ENCODE assay signal across 14 cellular contexts in the genomic region with DNA sequence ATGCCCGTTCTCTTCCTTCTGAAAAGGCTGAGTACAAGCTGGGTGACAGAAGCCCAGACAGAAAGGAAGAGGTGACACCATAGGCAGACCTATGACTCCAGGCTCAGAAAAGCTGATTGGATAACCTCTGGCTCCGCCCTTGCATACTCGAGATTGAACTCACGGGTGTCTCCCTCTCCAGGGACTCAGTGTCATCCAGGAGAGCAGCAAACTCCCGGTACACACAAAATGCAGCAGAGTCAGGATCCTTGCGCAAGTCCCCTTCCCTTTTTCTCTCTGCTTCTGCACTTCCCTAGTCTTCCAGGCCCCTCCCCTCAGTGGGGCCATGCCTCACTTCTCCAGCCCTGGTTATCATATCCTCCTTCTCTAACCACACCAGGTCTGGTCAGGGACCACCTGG. TPM values are rescaled to one million over a fixed set of nuclear protein-coding genes. Genes with fewer than 3 reads are reported as not detected.
A peak's percentile ranks its signal among the peaks of the same experiment; 100 is the strongest.
DNase-seq lines count a peak whose midpoint lies in the region; ATAC-seq, FAIRE-seq and TF ChIP-seq lines count a peak whose summit lies in the region.
"Had no signal": no experiment of that assay in that cellular context is flagged by ENCODE, and none has a peak within 500 bp of the region (broad histone marks: within the 10 kb centered on the region; RNA-seq: fewer than 3 reads in every experiment).

No MANE protein-coding gene starts in this region.

- no peak for TF ChIP-seq POLR2A in NB4 (IDR thresholded peaks at IDR 0.05; ENCODE audit: extremely low read depth, insufficient read length)

- H3K4me3 Mint-ChIP-seq in activated CD4-positive, alpha-beta T cell treated with anti-CD3 and anti-CD28 coated beads for 36 hours, result peak overlapping the region; percentile 13
- peak overlapping the region; percentile 60 for H3K4me3 Mint-ChIP-seq in activated naive CD8-positive, alpha-beta T cell treated with anti-CD3 and anti-CD28 coated beads, Interleukin-2, amount 10 ng/mL, durations not matched to agents 7 days and 5 days
- H3K4me3 Mint-ChIP-seq: activated CD4-positive, alpha-beta memory T cell treated with anti-CD3 and anti-CD28 coated beads for 36 hours; type B pancreatic cell had no signal

- CTCF ChIA-PET in activated CD4-positive, alpha-beta T cell treated with anti-CD3 and anti-CD28 coated beads for 36 hours (lab: Charles Lee), result interaction anchor here (0.9 to 9.2 kb wide), 8 partner anchors 9 to 908 kb away, joined by 3 to 120 read pairs (median 3); no protein-coding TSS in a partner anchor

- peak; percentile 49 for DNase-seq in activated CD4-positive, alpha-beta T cell treated with anti-CD3 and anti-CD28 coated beads for 36 hours
- no peak for DNase-seq in activated CD4-positive, alpha-beta T cell treated with anti-CD3 and anti-CD28 coated beads for 4 hours
- peak; percentile 84 for DNase-seq in NB4 (ENCODE audit: low read depth)
- DNase-seq in activated naive CD8-positive, alpha-beta T cell treated with anti-CD3 and anti-CD28 coated beads, Interleukin-2, amount 10 ng/mL, durations not matched to agents 7 days and 5 days, result no peak
- DNase-seq in pons (ENCODE audit: low spot score), result peak; percentile 46
- DNase-seq in G401 (ENCODE audit: low spot score), result no peak
- no peak for DNase-seq in frontal cortex (ENCODE audit: low spot score in 2 of 2)
- no peak for DNase-seq in NCI-H1105 (lab: John Stamatoyannopoulos, UW)
- DNase-seq: activated CD4-positive, alpha-beta memory T cell treated with anti-CD3 and anti-CD28 coated beads for 36 hours had no signal

- no peak overlapping the region for H3K27ac Mint-ChIP-seq in activated CD4-positive, alpha-beta T cell treated with anti-CD3 and anti-CD28 coated beads for 36 hours
- H3K27ac Mint-ChIP-seq in activated naive CD8-positive, alpha-beta T cell treated with anti-CD3 and anti-CD28 coated beads, Interleukin-2, amount 10 ng/mL, durations not matched to agents 7 days and 5 days, result peak overlapping the region; percentile 56
- H3K27ac Mint-ChIP-seq: activated CD4-positive, alpha-beta memory T cell treated with anti-CD3 and anti-CD28 coated beads for 36 hours; type B pancreatic cell had no signal

- H3K4me1 Mint-ChIP-seq in activated CD4-positive, alpha-beta T cell treated with anti-CD3 and anti-CD28 coated beads for 36 hours, result peaks cover 2% of the 10 kb centered on the region
- peaks cover 24% of the 10 kb centered on the region for H3K4me1 Mint-ChIP-seq in activated naive CD8-positive, alpha-beta T cell treated with anti-CD3 and anti-CD28 coated beads, Interleukin-2, amount 10 ng/mL, durations not matched to agents 7 days and 5 days

- POLR2A ChIA-PET in activated CD4-positive, alpha-beta T cell treated with anti-CD3 and anti-CD28 coated beads for 36 hours (lab: Charles Lee), result interaction anchor here (0.6 to 0.8 kb wide), 3 partner anchors 156 to 226 kb away, joined by 3 to 7 read pairs (median 6); no protein-coding TSS in a partner anchor
- POLR2A ChIA-PET in activated naive CD8-positive, alpha-beta T cell treated with anti-CD3 and anti-CD28 coated beads, Interleukin-2, amount 10 ng/mL, durations not matched to agents 7 days and 5 days (lab: Charles Lee), result no interaction called here

- no peak overlapping the region for H3K4me3 ChIP-seq in NB4 (ENCODE audit: low read depth, low read length)

- intact Hi-C loops in activated CD4-positive, alpha-beta T cell treated with anti-CD3 and anti-CD28 coated beads for 36 hours (cut with DNase I, micrococcal nuclease), result no loop called here

- FAIRE-seq in frontal cortex (lab: Jason Lieb, UNC), result no peak
- FAIRE-seq: RCC 7860 had no signal

- in situ Hi-C loops in G401 (cut with HindIII; ENCODE audit: low sequenced_read_pairs), result no loop called here

- TF ChIP-seq CTCF in NB4 (IDR thresholded peaks at IDR 0.05; ENCODE audit: low read depth, low read length), result no peak

- peaks cover 48% of the 10 kb centered on the region for H3K27me3 Mint-ChIP-seq in activated CD4-positive, alpha-beta T cell treated with anti-CD3 and anti-CD28 coated beads for 36 hours
- H3K27me3 Mint-ChIP-seq in activated naive CD8-positive, alpha-beta T cell treated with anti-CD3 and anti-CD28 coated beads, Interleukin-2, amount 10 ng/mL, durations not matched to agents 7 days and 5 days, result peaks cover 58% of the 10 kb centered on the region

- H3K9me3 Mint-ChIP-seq in activated CD4-positive, alpha-beta T cell treated with anti-CD3 and anti-CD28 coated beads for 36 hours (ENCODE audit: low read depth), result no peaks in the 10 kb centered on the region
- no peaks in the 10 kb centered on the region for H3K9me3 Mint-ChIP-seq in activated naive CD8-positive, alpha-beta T cell treated with anti-CD3 and anti-CD28 coated beads, Interleukin-2, amount 10 ng/mL, durations not matched to agents 7 days and 5 days
- H3K9me3 Mint-ChIP-seq: activated CD4-positive, alpha-beta memory T cell treated with anti-CD3 and anti-CD28 coated beads for 36 hours; type B pancreatic cell had no signal

- peak; percentile 28 for ATAC-seq in activated CD4-positive, alpha-beta T cell treated with anti-CD3 and anti-CD28 coated beads for 36 hours
- ATAC-seq in activated naive CD8-positive, alpha-beta T cell treated with anti-CD3 and anti-CD28 coated beads, Interleukin-2, amount 10 ng/mL, durations not matched to agents 7 days and 5 days (ENCODE audit: low read depth), result peak; percentile 58

- no peaks in the 10 kb centered on the region for H3K36me3 Mint-ChIP-seq in activated CD4-positive, alpha-beta T cell treated with anti-CD3 and anti-CD28 coated beads for 36 hours (ENCODE audit: low read depth)
- no peaks in the 10 kb centered on the region for H3K36me3 Mint-ChIP-seq in activated naive CD8-positive, alpha-beta T cell treated with anti-CD3 and anti-CD28 coated beads, Interleukin-2, amount 10 ng/mL, durations not matched to agents 7 days and 5 days
- H3K36me3 Mint-ChIP-seq: activated CD4-positive, alpha-beta memory T cell treated with anti-CD3 and anti-CD28 coated beads for 36 hours; type B pancreatic cell had no signal

RNA-seq across cellular contexts. Expression of gene SCN4B, which starts 9.8 kb away (rescaled TPM):
- under 1 TPM; 0.26 to 0.27 TPM for total RNA-seq in activated CD4-positive, alpha-beta T cell treated with anti-CD3 and anti-CD28 coated beads for 36 hours
- total RNA-seq in activated naive CD8-positive, alpha-beta T cell treated with anti-CD3 and anti-CD28 coated beads, Interleukin-2, amount 10 ng/mL, durations not matched to agents 7 days and 5 days, result under 1 TPM in 1 of 2 experiments, not detected in 1; 0.17 TPM
- not detected in 2 replicates for total RNA-seq in G401 (2014; rRNA removed; shearing (Covaris generic))
- 5.7 TPM for total RNA-seq in frontal cortex
- total RNA-seq: LHCN-M2 had no signal

RNA-seq across cellular contexts. Expression of gene SCN2B, which starts 33.6 kb away (rescaled TPM):
- not detected for total RNA-seq in activated CD4-positive, alpha-beta T cell treated with anti-CD3 and anti-CD28 coated beads for 36 hours
- not detected for total RNA-seq in activated naive CD8-positive, alpha-beta T cell treated with anti-CD3 and anti-CD28 coated beads, Interleukin-2, amount 10 ng/mL, durations not matched to agents 7 days and 5 days
- total RNA-seq in G401 (2014; rRNA removed; shearing (Covaris generic)), result 0.10 TPM in 1 of 2 replicates, not detected in the other
- 4.9 TPM for total RNA-seq in frontal cortex
- total RNA-seq: activated CD4-positive, alpha-beta memory T cell treated with anti-CD3 and anti-CD28 coated beads for 36 hours; LHCN-M2; osteocyte had no signal

RNA-seq across cellular contexts. Expression of gene SMIM35, which starts 56.0 kb away (rescaled TPM):
- under 1 TPM in 1 of 2 experiments, not detected in 1; 0.09 TPM for total RNA-seq in activated CD4-positive, alpha-beta T cell treated with anti-CD3 and anti-CD28 coated beads for 36 hours
- 1 to 10 TPM; 3.0 to 3.1 TPM for total RNA-seq in activated naive CD8-positive, alpha-beta T cell treated with anti-CD3 and anti-CD28 coated beads, Interleukin-2, amount 10 ng/mL, durations not matched to agents 7 days and 5 days
- total RNA-seq in G401 (2014; rRNA removed; shearing (Covaris generic)), result not detected in 2 replicates
- total RNA-seq in frontal cortex, result not detected
- total RNA-seq: kidney epithelial cell, LHCN-M2, osteocyte had no signal

Comparison
In these comparisons a context has a peak if more than half of its experiments do, and no peak if none do; other contexts are left out.
1. DNase-seq: peak in activated CD4-positive, alpha-beta T cell treated with anti-CD3 and anti-CD28 coated beads for 36 hours (single experiment), NB4 (single experiment) and pons (single experiment); none in activated CD4-positive, alpha-beta T cell treated with anti-CD3 and anti-CD28 coated beads for 4 hours (0 of 2), activated naive CD8-positive, alpha-beta T cell treated with anti-CD3 and anti-CD28 coated beads, Interleukin-2, amount 10 ng/mL, durations not matched to agents 7 days and 5 days (single experiment), G401 (single experiment), frontal cortex (0 of 2) and NCI-H1105 (single experiment).